In the genomic region with DNA sequence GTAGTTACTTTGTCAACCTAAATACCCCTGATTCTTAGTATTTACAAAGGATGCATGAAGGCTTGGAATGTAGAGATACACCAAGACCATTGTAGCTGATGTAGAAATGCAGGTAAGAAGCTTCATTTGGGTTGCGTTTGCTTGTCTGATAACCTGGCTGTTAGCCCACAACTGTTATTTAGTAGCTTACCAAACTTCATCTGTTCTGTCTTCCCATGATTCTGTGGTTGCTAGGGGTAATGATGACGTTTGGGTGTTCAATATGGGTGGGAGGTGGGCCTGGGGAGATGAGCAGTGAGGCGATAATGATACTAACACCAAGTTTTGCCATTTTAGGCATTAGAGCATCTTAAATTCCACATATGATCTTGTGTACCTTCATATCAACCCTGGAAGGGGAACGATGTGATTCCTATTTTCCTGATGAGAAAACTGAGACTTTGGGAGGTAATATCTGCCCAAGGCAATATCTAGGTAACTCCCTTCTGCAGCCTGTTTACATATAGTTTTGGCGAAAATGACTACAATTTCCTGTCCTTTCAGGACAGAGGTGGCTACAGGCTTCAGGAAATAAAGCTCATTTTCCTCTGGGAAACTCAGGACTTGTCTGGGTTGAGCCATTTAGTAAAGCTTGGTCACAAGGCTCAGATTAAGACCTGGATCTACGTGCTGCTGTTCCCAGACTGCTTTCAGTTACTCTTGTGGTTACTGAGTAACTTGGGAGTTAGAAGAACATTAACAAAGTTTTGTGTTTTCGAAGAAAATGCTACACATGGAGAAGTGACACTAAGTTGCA, we compare ENCODE assay signal across 9 cellular contexts. TPM values are rescaled to one million over a fixed set of nuclear protein-coding genes. Genes with fewer than 3 reads are reported as not detected.
DNase-seq lines count a peak whose midpoint lies in the region; ATAC-seq, FAIRE-seq and TF ChIP-seq lines count a peak whose summit lies in the region.
"Had no signal": no experiment of that assay in that cellular context is flagged by ENCODE, and none has a peak within 500 bp of the region (broad histone marks: within the 10 kb centered on the region; RNA-seq: fewer than 3 reads in every experiment).

No MANE protein-coding gene starts in this region.

- no peaks in the 10 kb centered on the region for H3K9me1 ChIP-seq in endothelial cell of umbilical vein (replicated peaks; ENCODE audit: control insufficient read depth, extremely low read depth, insufficient read depth, low read length)

- no peaks in the 10 kb centered on the region for H3K27me3 ChIP-seq in endothelial cell of umbilical vein (ENCODE audit: control insufficient read depth in 2 of 2, insufficient read depth in 2 of 2, low read length in 2 of 2)
- no peaks in the 10 kb centered on the region for H3K27me3 ChIP-seq in dorsolateral prefrontal cortex

- peak overlapping the region; percentile 60 for H3K4me2 ChIP-seq in endothelial cell of umbilical vein (ENCODE audit: insufficient read depth, low read length)

- H3K9me3 ChIP-seq in endothelial cell of umbilical vein (replicated peaks; ENCODE audit: control insufficient read depth, insufficient read depth, low read length): no peaks in the 10 kb centered on the region

- dilution Hi-C loops in endothelial cell of umbilical vein (cut with MboI; ENCODE audit: extremely low pct_ligation_motif_present, low sequenced_read_pairs): no loop called here

- DNase-seq in LHCN-M2 (ENCODE audit: low read depth): peak; percentile 72
- peak; percentile 85 for DNase-seq in endothelial cell of umbilical vein (ENCODE audit: low read depth, low spot score)
- peak; percentile 99 for DNase-seq in renal cortical epithelial cell (ENCODE audit: low read depth)
- no peak for DNase-seq in cerebellar nuclear complex (lab: John Stamatoyannopoulos, UW)
- no peak for DNase-seq in NCI-H2171 treated with DMSO at 0.1 percent for 48 hours (lab: John Stamatoyannopoulos, UW)
- DNase-seq in dorsolateral prefrontal cortex: no peak
- DNase-seq: activated naive CD8-positive, alpha-beta T cell treated with anti-CD3 and anti-CD28 coated beads, Interleukin-2, amount 50 U/mL, for 24 hours had no signal

- TF ChIP-seq POLR2A in endothelial cell of umbilical vein (IDR thresholded peaks at IDR 0.05; ENCODE audit: low read depth, low read length): no peak

- no peak for TF ChIP-seq CTCF in endothelial cell of umbilical vein (IDR thresholded peaks at IDR 0.05; ENCODE audit: extremely low read depth in 1 of 2, insufficient read depth in 1 of 2, low read depth in 1 of 2, low read length in 2 of 2)
- TF ChIP-seq CTCF in dorsolateral prefrontal cortex (IDR thresholded peaks at IDR 0.05 in 54 of 56, conservative IDR thresholded peaks at IDR 0.05 in 2 of 56; ENCODE audit: low read depth in 1 of 56, partially characterized antibody in 56 of 56): no peak

- no TSS peak for BruUV-seq in endothelial cell of umbilical vein (replicated peaks; lab: Mats Ljungman, UMichigan)

- H3K4me3 ChIP-seq in endothelial cell of umbilical vein (replicated peaks in 1 of 3; ENCODE audit: insufficient read depth in 1 of 3, low read depth in 1 of 3, low read length in 3 of 3) (peak overlapping the region in 1 of 3 experiments; percentile 10), dorsolateral prefrontal cortex (no peak overlapping the region)

- peak; percentile 36 for ATAC-seq in GM19372 (IDR thresholded peaks at IDR 0.05; ENCODE audit: low read depth, unreplicated experiment)
- no peak for ATAC-seq in HG03439 (IDR thresholded peaks at IDR 0.05; ENCODE audit: unreplicated experiment)
- ATAC-seq: activated naive CD8-positive, alpha-beta T cell treated with anti-CD3 and anti-CD28 coated beads, Interleukin-2, amount 50 U/mL, for 24 hours had no signal

- intact Hi-C loops in endothelial cell of umbilical vein (cut with micrococcal nuclease): loop anchor here (2.0 to 10.0 kb wide), 2 partner anchors 75 to 421 kb away; no protein-coding TSS in a partner anchor
- intact Hi-C loops in dorsolateral prefrontal cortex (cut with DNase I): no loop called here

- H2AFZ ChIP-seq in endothelial cell of umbilical vein (ENCODE audit: low read depth, low read length): no peak overlapping the region

- H3K27ac ChIP-seq in endothelial cell of umbilical vein (ENCODE audit: insufficient read depth, low read depth, low read length): peak overlapping the region; percentile 67
- no peak overlapping the region for H3K27ac ChIP-seq in dorsolateral prefrontal cortex

- CTCF ChIA-PET in endothelial cell of umbilical vein (lab: Charles Lee): interaction anchor here (0.6 to 2.6 kb wide), 10 partner anchors 8 to 276 kb away, joined by 3 to 9 read pairs (median 4); a partner anchor contains a TSS

- peaks cover 92% of the 10 kb centered on the region for H3K79me2 ChIP-seq in endothelial cell of umbilical vein (ENCODE audit: control insufficient read depth, insufficient read depth, low read length)

- FAIRE-seq in endothelial cell of umbilical vein (lab: Jason Lieb, UNC): peak; percentile 78

- H4K20me1 ChIP-seq in endothelial cell of umbilical vein (replicated peaks; ENCODE audit: control insufficient read depth, extremely low read depth, insufficient read depth, low read length): peaks cover 15% of the 10 kb centered on the region

- H3K9ac ChIP-seq in endothelial cell of umbilical vein (replicated peaks; ENCODE audit: extremely low read depth, insufficient read depth, low read length): peak overlapping the region; percentile 30

- POLR2A ChIA-PET in endothelial cell of umbilical vein (lab: Charles Lee): interaction anchor here (0.6 to 1.4 kb wide), 4 partner anchors 20 to 61 kb away, joined by 3 to 5 read pairs (median 4); a partner anchor contains a TSS

- peaks cover 0 to 9% of the 10 kb centered on the region in 2 experiments for H3K36me3 ChIP-seq in endothelial cell of umbilical vein (ENCODE audit: control insufficient read depth in 2 of 2, extremely low read depth in 1 of 2, insufficient read depth in 2 of 2, low read length in 2 of 2)

- peaks cover 56% of the 10 kb centered on the region for H3K4me1 ChIP-seq in endothelial cell of umbilical vein (ENCODE audit: control insufficient read depth, extremely low read depth, insufficient read depth, low read length)

TF ChIP-seq in endothelial cell of umbilical vein, 7 proteins besides CTCF, POLR2A, EP300 and RAD21:
- TF ChIP-seq GATA2 (IDR thresholded peaks at IDR 0.05; ENCODE audit: insufficient read depth, insufficient read length, low read depth, low read length): no peak
- peak; percentile 29 for TF ChIP-seq JUN (IDR thresholded peaks at IDR 0.05; ENCODE audit: borderline replicate concordance, insufficient read depth, insufficient read length, low read depth)
- TF ChIP-seq POLR2AphosphoS5 (IDR thresholded peaks at IDR 0.05; ENCODE audit: insufficient read depth, low read depth, low read length): peak; percentile 44

RNA-seq across cellular contexts. Expression of a gene that starts 26.8 kb away (rescaled TPM):
- total RNA-seq in LHCN-M2 (2014; rRNA removed) (38.6 and 40.4 TPM in 2 replicates), endothelial cell of umbilical vein (295 and 302 TPM in 2 replicates), renal cortical epithelial cell (87.2 and 220 TPM in 2 replicates), dorsolateral prefrontal cortex (10 to 100 TPM; 19.4 to 85.0 (median 36.2) TPM)
- polyA plus RNA-seq in LHCN-M2 (2012): 29.0 TPM
- 73.3 and 91.6 TPM in 2 replicates for polyA plus RNA-seq in endothelial cell of umbilical vein
- 33.7 and 41.2 TPM in 2 replicates for polyA plus RNA-seq in endothelial cell of umbilical vein (2011; cell fraction: cytosol; rRNA removed)
- 145 and 149 TPM in 2 replicates for polyA plus RNA-seq in endothelial cell of umbilical vein (2011; cell fraction: nucleus; rRNA removed)
- 102 and 121 TPM in 2 replicates for polyA plus RNA-seq in endothelial cell of umbilical vein (2012)
- polyA minus RNA-seq in endothelial cell of umbilical vein: 528 and 540 TPM in 2 replicates
- polyA minus RNA-seq in endothelial cell of umbilical vein (2011; cell fraction: cytosol; rRNA and poly(A)+ RNA removed): 13.1 TPM
- polyA minus RNA-seq in endothelial cell of umbilical vein (2011; cell fraction: nucleus; rRNA and poly(A)+ RNA removed): 861 and 1,327 TPM in 2 replicates

Comparison
In these comparisons a context has a peak if more than half of its experiments do, and no peak if none do; other contexts are left out.
1. DNase-seq: peak in LHCN-M2 (single experiment), endothelial cell of umbilical vein (single experiment) and renal cortical epithelial cell (single experiment); none in cerebellar nuclear complex (0 of 2), NCI-H2171 treated with DMSO at 0.1 percent for 48 hours (single experiment) and dorsolateral prefrontal cortex (0 of 10).